In the genomic region with DNA sequence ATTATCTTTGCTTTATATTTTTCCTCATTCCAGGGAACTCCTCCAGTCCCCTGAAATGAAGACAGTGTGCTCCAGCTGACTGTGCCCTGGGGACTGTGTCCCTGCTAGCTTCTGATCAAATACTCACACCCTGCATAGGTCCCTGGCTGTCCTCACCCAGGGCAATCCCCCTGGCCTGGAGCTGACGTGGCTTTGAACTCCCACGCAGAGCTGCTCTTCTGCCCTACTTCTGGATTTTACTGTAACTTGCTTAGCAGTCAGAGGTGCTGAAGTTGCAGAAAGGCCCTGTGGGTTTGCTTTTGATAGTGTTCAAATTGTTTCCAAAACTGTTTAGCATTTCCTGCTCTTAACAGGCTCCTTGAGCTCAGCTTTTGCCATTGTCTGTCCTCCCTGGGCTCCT, we compare ENCODE assay signal across 10 cellular contexts.
DNase-seq lines count a peak whose midpoint lies in the region; ATAC-seq and TF ChIP-seq lines count a peak whose summit lies in the region.
"Had no signal": no experiment of that assay in that cellular context is flagged by ENCODE, and none has a peak within 500 bp of the region (broad histone marks: within the 10 kb centered on the region; RNA-seq: fewer than 3 reads in every experiment).

No MANE protein-coding gene starts in this region.

- no peaks in the 10 kb centered on the region for H3K36me3 ChIP-seq in IMR-90 (ENCODE audit: control insufficient read depth, insufficient read depth, low read length)
- no peaks in the 10 kb centered on the region for H3K36me3 ChIP-seq in tibial nerve

- no peak overlapping the region for H3K27ac ChIP-seq in IMR-90 (ENCODE audit: insufficient read depth, low read length)
- no peak overlapping the region for H3K27ac ChIP-seq in tibial nerve
- H3K27ac ChIP-seq: body of pancreas had no signal

- no peaks in the 10 kb centered on the region for H3K27me3 ChIP-seq in IMR-90 (ENCODE audit: control insufficient read depth, insufficient read depth, low read length)
- H3K27me3 ChIP-seq in tibial nerve: no peaks in the 10 kb centered on the region
- H3K27me3 ChIP-seq: body of pancreas had no signal

- H2BK20ac ChIP-seq in IMR-90 (ENCODE audit: low read depth, low read length): peak overlapping the region; percentile 44; the same call in 1 of the 2 replicates

- DNase-seq in IMR-90: peak; percentile 20
- peak in 2 of 3 experiments; percentile 27 to 54 for DNase-seq in activated CD8-positive, alpha-beta memory T cell treated with anti-CD3 and anti-CD28 coated beads for 48 hours (ENCODE audit: low read depth in 2 of 3, low spot score in 2 of 3)
- peak; percentile 65 for DNase-seq in iris pigment epithelial cell (ENCODE audit: low read depth)
- peak; percentile 51 to 78 for DNase-seq in stimulated activated effector memory CD8-positive, alpha-beta T cell treated with anti-CD3 and anti-CD28 coated beads, Interleukin-12 subunit alpha, Interleukin-12 subunit beta, amount 100 ng/mL, for 72 hours (ENCODE audit: low spot score in 2 of 2)
- DNase-seq in tibial nerve (ENCODE audit: low spot score in 2 of 2): no peak
- DNase-seq: NCI-H1930 had no signal

- no peak for ATAC-seq in IMR-90 (ENCODE audit: low read depth)
- ATAC-seq in stimulated activated effector memory CD8-positive, alpha-beta T cell treated with anti-CD3 and anti-CD28 coated beads, Interleukin-12 subunit alpha, Interleukin-12 subunit beta, amount 100 ng/mL, for 72 hours: peak; percentile 100
- no peak for ATAC-seq in GM21529 (IDR thresholded peaks at IDR 0.05; ENCODE audit: unreplicated experiment)
- no peak for ATAC-seq in GM19467 (IDR thresholded peaks at IDR 0.05; ENCODE audit: unreplicated experiment)
- ATAC-seq: body of pancreas had no signal

- H4K20me1 ChIP-seq in IMR-90 (ENCODE audit: insufficient read depth, low read length): no peaks in the 10 kb centered on the region

- no peak for TF ChIP-seq EP300 in tibial nerve (IDR thresholded peaks at IDR 0.05)

- no peak overlapping the region for H3K4me3 ChIP-seq in IMR-90 (ENCODE audit: insufficient read depth, low read depth, low read length)
- no peak overlapping the region for H3K4me3 ChIP-seq in tibial nerve
- H3K4me3 ChIP-seq: body of pancreas had no signal

- no peak overlapping the region for H2BK5ac ChIP-seq in IMR-90 (ENCODE audit: low read depth, low read length, poor library complexity, severe bottlenecking)

- H3K4me1 ChIP-seq in IMR-90 (ENCODE audit: control insufficient read depth, insufficient read depth, low read length): peaks cover 2% of the 10 kb centered on the region; the same call in 1 of the 2 replicates
- peaks cover 0 to 12% (median 5%) of the 10 kb centered on the region in 4 donors for H3K4me1 ChIP-seq in tibial nerve
- H3K4me1 ChIP-seq: body of pancreas had no signal

- peaks cover 29% of the 10 kb centered on the region for H3K4me1 Mint-ChIP-seq in stimulated activated effector memory CD8-positive, alpha-beta T cell treated with anti-CD3 and anti-CD28 coated beads, Interleukin-12 subunit alpha, Interleukin-12 subunit beta, amount 100 ng/mL, for 72 hours

- H2BK15ac ChIP-seq in IMR-90 (ENCODE audit: low read depth, low read length): no peak overlapping the region; the same call in 2 of the 3 replicates

- no TSS peak for BruUV-seq in IMR-90 (replicated peaks; lab: Mats Ljungman, UMichigan)

- POLR2A ChIA-PET in IMR-90 (lab: Charles Lee; ENCODE audit: unreplicated experiment): no interaction called here

- WGBS in IMR-90 (ENCODE audit: extremely low coverage in 2 of 2, insufficient read length in 1 of 2), 2 experiments: no CpG with 5 or more reads among the region's 2 CpGs
- WGBS in tibial nerve, 2 donors: 17 to 27% methylated on average over 2 of the region's 2 CpGs

- dilution Hi-C loops in IMR-90 (cut with HindIII; ENCODE audit: low sequenced_read_pairs, unreplicated experiment): no loop called here

- peak overlapping the region; percentile 48 for H3K27ac Mint-ChIP-seq in stimulated activated effector memory CD8-positive, alpha-beta T cell treated with anti-CD3 and anti-CD28 coated beads, Interleukin-12 subunit alpha, Interleukin-12 subunit beta, amount 100 ng/mL, for 72 hours

- no peaks in the 10 kb centered on the region for H3K36me3 Mint-ChIP-seq in stimulated activated effector memory CD8-positive, alpha-beta T cell treated with anti-CD3 and anti-CD28 coated beads, Interleukin-12 subunit alpha, Interleukin-12 subunit beta, amount 100 ng/mL, for 72 hours
- H3K36me3 Mint-ChIP-seq: immature natural killer cell had no signal

- no peak overlapping the region for H2AK9ac ChIP-seq in IMR-90 (replicated peaks; ENCODE audit: low read depth, low read length, poor library complexity)

- no peak overlapping the region for H3K14ac ChIP-seq in IMR-90 (replicated peaks; ENCODE audit: low read depth, low read length)

- no peak overlapping the region for H3K4ac ChIP-seq in IMR-90 (ENCODE audit: low read depth, low read length)

- H3K9me3 ChIP-seq in IMR-90 (ENCODE audit: control insufficient read depth, insufficient read depth, low read length) (no peaks in the 10 kb centered on the region), tibial nerve (no peaks in the 10 kb centered on the region)
- H3K9me3 ChIP-seq: body of pancreas had no signal

- no peak overlapping the region for H3K9ac ChIP-seq in IMR-90 (ENCODE audit: low read depth, low read length)

- H4K5ac ChIP-seq in IMR-90 (ENCODE audit: low read depth, low read length): no peak overlapping the region

- TF ChIP-seq CTCF in IMR-90 (conservative IDR thresholded peaks at IDR 0.05; ENCODE audit: low read depth, low read length): no peak
- no peak for TF ChIP-seq CTCF in tibial nerve (IDR thresholded peaks at IDR 0.05)

- no peak overlapping the region for H2AFZ ChIP-seq in IMR-90 (replicated peaks; ENCODE audit: low read length, poor library complexity)

- no peaks in the 10 kb centered on the region for H3K9me3 Mint-ChIP-seq in stimulated activated effector memory CD8-positive, alpha-beta T cell treated with anti-CD3 and anti-CD28 coated beads, Interleukin-12 subunit alpha, Interleukin-12 subunit beta, amount 100 ng/mL, for 72 hours
- H3K9me3 Mint-ChIP-seq: immature natural killer cell had no signal

- no peak overlapping the region for H3K23ac ChIP-seq in IMR-90 (ENCODE audit: low read depth, low read length)

- TF ChIP-seq POLR2A in IMR-90 (IDR thresholded peaks at IDR 0.05; ENCODE audit: low read depth, low read length): no peak
- no peak for TF ChIP-seq POLR2A in tibial nerve (IDR thresholded peaks at IDR 0.05)

- no peak overlapping the region for H3K4me2 ChIP-seq in IMR-90 (ENCODE audit: low read depth, low read length)

- intact Hi-C loops in IMR-90 (cut with micrococcal nuclease): no loop called here

- peak overlapping the region; percentile 64; the same call in 1 of the 2 replicates for H2BK120ac ChIP-seq in IMR-90 (ENCODE audit: low read depth, low read length)

- no peaks in the 10 kb centered on the region for H3K79me1 ChIP-seq in IMR-90 (ENCODE audit: low read depth in 1 of 2, low read length in 2 of 2)

- H2AK5ac ChIP-seq in IMR-90 (ENCODE audit: low read depth, low read length): 0 out of 2 replicates have a peak overlapping the region, but pooled peaks have one; percentile 23

- H3K9me1 ChIP-seq in IMR-90 (ENCODE audit: insufficient read depth, low read length): no peaks in the 10 kb centered on the region

- TF ChIP-seq RAD21 in IMR-90 (IDR thresholded peaks at IDR 0.05; ENCODE audit: low read length): no peak

- H4K8ac ChIP-seq in IMR-90 (ENCODE audit: low read depth in 2 of 2, low read length in 2 of 2): peak overlapping the region in 1 of 2 experiments; percentile 9; a peak in 1 of 4 replicates

- H3K18ac ChIP-seq in IMR-90 (ENCODE audit: low read depth, low read length): no peak overlapping the region

- in situ Hi-C loops in IMR-90 (cut with MboI; ENCODE audit: low sequenced_read_pairs): no loop called here

- 0 out of 2 replicates have a peak overlapping the region, but pooled peaks have one; percentile 23 for H4K91ac ChIP-seq in IMR-90 (ENCODE audit: insufficient read depth, low read depth, low read length)

- H3K4me3 Mint-ChIP-seq in stimulated activated effector memory CD8-positive, alpha-beta T cell treated with anti-CD3 and anti-CD28 coated beads, Interleukin-12 subunit alpha, Interleukin-12 subunit beta, amount 100 ng/mL, for 72 hours: peak overlapping the region; percentile 34

- H3K56ac ChIP-seq in IMR-90 (ENCODE audit: extremely low read depth, insufficient read depth, low read length): no peak overlapping the region

- CTCF ChIA-PET in IMR-90 (lab: Yijun Ruan, JAX): no interaction called here

TF ChIP-seq in IMR-90, 13 proteins besides CTCF, POLR2A, EP300 and RAD21:
- no peak for TF ChIP-seq MAZ (IDR thresholded peaks at IDR 0.05; ENCODE audit: borderline replicate concordance, low read depth, low read length)
- TF ChIP-seq FOS (IDR thresholded peaks at IDR 0.05; ENCODE audit: low read depth, low read length): no peak
- TF ChIP-seq, protein P1, sequence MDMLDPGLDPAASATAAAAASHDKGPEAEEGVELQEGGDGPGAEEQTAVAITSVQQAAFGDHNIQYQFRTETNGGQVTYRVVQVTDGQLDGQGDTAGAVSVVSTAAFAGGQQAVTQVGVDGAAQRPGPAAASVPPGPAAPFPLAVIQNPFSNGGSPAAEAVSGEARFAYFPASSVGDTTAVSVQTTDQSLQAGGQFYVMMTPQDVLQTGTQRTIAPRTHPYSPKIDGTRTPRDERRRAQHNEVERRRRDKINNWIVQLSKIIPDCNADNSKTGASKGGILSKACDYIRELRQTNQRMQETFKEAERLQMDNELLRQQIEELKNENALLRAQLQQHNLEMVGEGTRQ (IDR thresholded peaks at IDR 0.05; ENCODE audit: low read depth, low read length): no peak
- no peak for TF ChIP-seq CEBPB (IDR thresholded peaks at IDR 0.05; ENCODE audit: low read depth, low read length)
- no peak for TF ChIP-seq SMC3 (IDR thresholded peaks at IDR 0.05; ENCODE audit: low read depth, low read length)
- no peak for TF ChIP-seq NFE2L2 (IDR thresholded peaks at IDR 0.05; ENCODE audit: low read depth, low read length)
- TF ChIP-seq, protein P2, sequence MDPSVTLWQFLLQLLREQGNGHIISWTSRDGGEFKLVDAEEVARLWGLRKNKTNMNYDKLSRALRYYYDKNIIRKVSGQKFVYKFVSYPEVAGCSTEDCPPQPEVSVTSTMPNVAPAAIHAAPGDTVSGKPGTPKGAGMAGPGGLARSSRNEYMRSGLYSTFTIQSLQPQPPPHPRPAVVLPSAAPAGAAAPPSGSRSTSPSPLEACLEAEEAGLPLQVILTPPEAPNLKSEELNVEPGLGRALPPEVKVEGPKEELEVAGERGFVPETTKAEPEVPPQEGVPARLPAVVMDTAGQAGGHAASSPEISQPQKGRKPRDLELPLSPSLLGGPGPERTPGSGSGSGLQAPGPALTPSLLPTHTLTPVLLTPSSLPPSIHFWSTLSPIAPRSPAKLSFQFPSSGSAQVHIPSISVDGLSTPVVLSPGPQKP (IDR thresholded peaks at IDR 0.05; ENCODE audit: borderline replicate concordance, low read depth, low read length): no peak
- no peak for TF ChIP-seq CHD1 (IDR thresholded peaks at IDR 0.05; ENCODE audit: low read depth, low read length)
- TF ChIP-seq MAFK (IDR thresholded peaks at IDR 0.05; ENCODE audit: low read depth, low read length): no peak
- TF ChIP-seq MXI1 (IDR thresholded peaks at IDR 0.05; ENCODE audit: borderline replicate concordance, low read depth, low read length): no peak
TF ChIP-seq in IMR-90: peak in this region for 0.

Comparison
In these comparisons a context has a peak if more than half of its experiments do, and no peak if none do; other contexts are left out.
1. DNase-seq: peak in IMR-90 (single experiment), activated CD8-positive, alpha-beta memory T cell treated with anti-CD3 and anti-CD28 coated beads for 48 hours (2 of 3), iris pigment epithelial cell (single experiment) and stimulated activated effector memory CD8-positive, alpha-beta T cell treated with anti-CD3 and anti-CD28 coated beads, Interleukin-12 subunit alpha, Interleukin-12 subunit beta, amount 100 ng/mL, for 72 hours (2 of 2); none in tibial nerve (0 of 2).